In genomic region chr1:145985502-145986439, GRCh38 we compare ENCODE assay signal across 1 cellular context.
TF ChIP-seq lines count a peak whose summit lies in the region.

No MANE protein-coding gene starts in this region.

TF ChIP-seq in HepG2, 621 proteins besides CTCF, POLR2A, EP300 and RAD21 (continued from another document and continues in another):
- TF ChIP-seq ZBTB49 (CRISPR knock-in tag; IDR thresholded peaks at IDR 0.05; ENCODE audit: borderline replicate concordance), result no peak
- TF ChIP-seq ZNF513 (CRISPR knock-in tag; conservative IDR thresholded peaks at IDR 0.05), result no peak
- no peak for TF ChIP-seq NFIC (IDR thresholded peaks at IDR 0.05; ENCODE audit: low read length)
- no peak for TF ChIP-seq ZNF607 (CRISPR knock-in tag; IDR thresholded peaks at IDR 0.05; ENCODE audit: borderline replicate concordance)
- TF ChIP-seq ZNF609 (CRISPR knock-in tag; IDR thresholded peaks at IDR 0.05; ENCODE audit: borderline replicate concordance), result no peak
- TF ChIP-seq SIN3B (IDR thresholded peaks at IDR 0.05; ENCODE audit: low read length), result no peak
- TF ChIP-seq CHD2 (IDR thresholded peaks at IDR 0.05; ENCODE audit: low read depth, low read length), result no peak
- no peak for TF ChIP-seq MED13 (CRISPR knock-in tag; IDR thresholded peaks at IDR 0.05)
- TF ChIP-seq CHCHD3 (CRISPR knock-in tag; IDR thresholded peaks at IDR 0.05), result no peak
- TF ChIP-seq TCF7 (IDR thresholded peaks at IDR 0.05; ENCODE audit: low read depth), result no peak
- peak; percentile 58; the same call in 1 of the 2 replicates for TF ChIP-seq RFX1 (IDR thresholded peaks at IDR 0.05)
- TF ChIP-seq IRF9 (CRISPR knock-in tag; IDR thresholded peaks at IDR 0.05; ENCODE audit: borderline replicate concordance), result no peak
- TF ChIP-seq ZC3H13 (CRISPR knock-in tag; IDR thresholded peaks at IDR 0.05), result no peak
- TF ChIP-seq KDM5A (IDR thresholded peaks at IDR 0.05; ENCODE audit: borderline replicate concordance, low read length), result no peak
- TF ChIP-seq GABPB1 (CRISPR knock-in tag; IDR thresholded peaks at IDR 0.05), result no peak
- peak; percentile 21; the same call in 1 of the 2 replicates for TF ChIP-seq AHDC1 (CRISPR knock-in tag; IDR thresholded peaks at IDR 0.05; ENCODE audit: borderline replicate concordance)
- TF ChIP-seq KDM1A (CRISPR knock-in tag; IDR thresholded peaks at IDR 0.05), result 0 out of 2 replicates have a peak, but pooled peaks have one; percentile 28
- no peak for TF ChIP-seq ZFP36 (IDR thresholded peaks at IDR 0.05; ENCODE audit: borderline replicate concordance, low read depth, low read length, partially characterized antibody)
- TF ChIP-seq TCF12 (IDR thresholded peaks at IDR 0.05), result no peak
- TF ChIP-seq TCF12 (CRISPR knock-in tag; IDR thresholded peaks at IDR 0.05), result no peak
- no peak for TF ChIP-seq NAIF1 (CRISPR knock-in tag; IDR thresholded peaks at IDR 0.05; ENCODE audit: borderline replicate concordance)
- no peak for TF ChIP-seq RFXAP (CRISPR knock-in tag; IDR thresholded peaks at IDR 0.05; ENCODE audit: borderline replicate concordance)
- TF ChIP-seq MAF1 (CRISPR knock-in tag; IDR thresholded peaks at IDR 0.05; ENCODE audit: borderline replicate concordance), result no peak
- TF ChIP-seq ZKSCAN5 (CRISPR knock-in tag; IDR thresholded peaks at IDR 0.05), result no peak
- TF ChIP-seq ZUFSP (CRISPR knock-in tag; IDR thresholded peaks at IDR 0.05; ENCODE audit: borderline replicate concordance), result no peak
- no peak for TF ChIP-seq ZNF326 (CRISPR knock-in tag; IDR thresholded peaks at IDR 0.05; ENCODE audit: borderline replicate concordance)
- TF ChIP-seq ZSCAN20 (CRISPR knock-in tag; IDR thresholded peaks at IDR 0.05; ENCODE audit: borderline replicate concordance), result no peak
- 0 out of 4 replicates have a peak, but pooled peaks of 1 of the 2 experiments have one; percentile 5 for TF ChIP-seq KLF16 (CRISPR knock-in tag; IDR thresholded peaks at IDR 0.05)
- TF ChIP-seq STAT6 (CRISPR knock-in tag; IDR thresholded peaks at IDR 0.05; ENCODE audit: borderline replicate concordance), result no peak
- no peak for TF ChIP-seq ZSCAN9 (CRISPR knock-in tag; IDR thresholded peaks at IDR 0.05; ENCODE audit: borderline replicate concordance)
- no peak; the same call in 1 of the 2 replicates for TF ChIP-seq SALL1 (CRISPR knock-in tag; IDR thresholded peaks at IDR 0.05)
- peak; percentile 78; the same call in 1 of the 2 replicates for TF ChIP-seq RCOR2 (CRISPR knock-in tag; IDR thresholded peaks at IDR 0.05)
- TF ChIP-seq PITX1 (CRISPR knock-in tag; IDR thresholded peaks at IDR 0.05), result no peak
- TF ChIP-seq TMF1 (CRISPR knock-in tag; IDR thresholded peaks at IDR 0.05; ENCODE audit: low read depth), result no peak
- TF ChIP-seq ZNF549 (CRISPR knock-in tag; IDR thresholded peaks at IDR 0.05), result no peak
- no peak for TF ChIP-seq ZSCAN25 (CRISPR knock-in tag; IDR thresholded peaks at IDR 0.05)
- TF ChIP-seq ZNF30 (CRISPR knock-in tag; IDR thresholded peaks at IDR 0.05), result no peak
- TF ChIP-seq ZSCAN22 (CRISPR knock-in tag; IDR thresholded peaks at IDR 0.05), result no peak
- TF ChIP-seq HES4 (CRISPR knock-in tag; IDR thresholded peaks at IDR 0.05; ENCODE audit: borderline replicate concordance), result no peak
- no peak for TF ChIP-seq ZSCAN12 (CRISPR knock-in tag; IDR thresholded peaks at IDR 0.05)
- no peak for TF ChIP-seq MTA1 (CRISPR knock-in tag; IDR thresholded peaks at IDR 0.05; ENCODE audit: borderline replicate concordance)
- peak; percentile 46; the same call in 1 of the 2 replicates for TF ChIP-seq HDAC1 (CRISPR knock-in tag; IDR thresholded peaks at IDR 0.05)
